8 cellular contexts compared by ENCODE assay signal in the genomic region with DNA sequence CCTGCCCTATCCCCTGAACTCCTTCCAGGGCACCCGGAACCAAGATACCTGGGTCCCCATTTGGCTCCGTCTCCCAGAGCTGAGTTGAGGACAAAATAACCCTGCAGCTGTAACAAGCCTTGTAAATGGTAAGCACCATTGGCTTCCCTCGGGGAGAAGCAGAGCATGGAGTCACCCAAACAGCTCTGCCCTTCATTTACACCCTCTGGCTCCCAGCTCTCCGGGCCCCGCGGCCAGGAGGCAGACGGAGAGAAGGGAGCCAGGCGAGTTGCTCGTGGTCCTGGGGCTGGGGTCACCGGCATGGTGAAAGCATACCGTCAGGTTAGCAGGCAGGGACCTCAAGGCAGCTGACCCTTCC. TPM values are rescaled to one million over a fixed set of nuclear protein-coding genes. Genes with fewer than 3 reads are reported as not detected.
DNase-seq lines count a peak whose midpoint lies in the region; ATAC-seq and TF ChIP-seq lines count a peak whose summit lies in the region.

No MANE protein-coding gene starts in this region.

- H3K4me3 Mint-ChIP-seq in naive thymus-derived CD4-positive, alpha-beta T cell: peak overlapping the region; percentile 15 to 89 (median 70)

- no peaks in the 10 kb centered on the region for H3K36me3 Mint-ChIP-seq in naive thymus-derived CD4-positive, alpha-beta T cell

- POLR2A ChIA-PET in naive thymus-derived CD4-positive, alpha-beta T cell (lab: Charles Lee): interaction anchor here (0.7 to 2.8 kb wide), 4 partner anchors 45 to 317 kb away, joined by 3 to 17 read pairs (median 6); a partner anchor contains a TSS

- no peaks in the 10 kb centered on the region for H3K36me3 ChIP-seq in HUES6 (ENCODE audit: control insufficient read depth, insufficient read depth, low read length)
- H3K36me3 ChIP-seq in naive thymus-derived CD4-positive, alpha-beta T cell (ENCODE audit: control insufficient read depth in 2 of 3, insufficient read depth in 3 of 3, low read length in 3 of 3): peaks cover 0 to 4% (median 0%) of the 10 kb centered on the region in 3 experiments

- H3K4me3 ChIP-seq in AG10803 (ENCODE audit: low read length): peak overlapping the region; percentile 73
- H3K4me3 ChIP-seq in HUES6 (ENCODE audit: low read depth, low read length): peak overlapping the region; percentile 75
- peak overlapping the region; percentile 64 for H3K4me3 ChIP-seq in choroid plexus epithelial cell (ENCODE audit: low read depth, low read length)
- peak overlapping the region; percentile 57 for H3K4me3 ChIP-seq in naive thymus-derived CD4-positive, alpha-beta T cell (ENCODE audit: low read length)

- no peaks in the 10 kb centered on the region for H3K9me3 Mint-ChIP-seq in naive thymus-derived CD4-positive, alpha-beta T cell

- H3K27ac ChIP-seq in HUES6 (ENCODE audit: low read depth, low read length): no peak overlapping the region
- peak overlapping the region; percentile 80 for H3K27ac ChIP-seq in naive thymus-derived CD4-positive, alpha-beta T cell (ENCODE audit: low read depth, low read length)

- no peaks in the 10 kb centered on the region for H3K27me3 Mint-ChIP-seq in naive thymus-derived CD4-positive, alpha-beta T cell

- TF ChIP-seq CTCF in AG10803 (conservative IDR thresholded peaks at IDR 0.05; ENCODE audit: low read length) (no peak), choroid plexus epithelial cell (conservative IDR thresholded peaks at IDR 0.05; ENCODE audit: low read depth, low read length) (no peak), GM10266 (IDR thresholded peaks at IDR 0.05; ENCODE audit: control insufficient read depth, insufficient read depth, low read depth, missing control alignments) (no peak)

- ATAC-seq in naive thymus-derived CD4-positive, alpha-beta T cell: no peak

- peak overlapping the region; percentile 10 for H3K9ac ChIP-seq in HUES6 (ENCODE audit: low read length)

- H3K9me3 ChIP-seq in HUES6 (ENCODE audit: control insufficient read depth, insufficient read depth, low read depth, low read length): no peaks in the 10 kb centered on the region
- no peaks in the 10 kb centered on the region for H3K9me3 ChIP-seq in naive thymus-derived CD4-positive, alpha-beta T cell (ENCODE audit: control insufficient read depth in 2 of 3, low read length in 3 of 3)

- H3K4me1 ChIP-seq in HUES6 (ENCODE audit: control insufficient read depth, insufficient read depth, low read length): peaks cover 46% of the 10 kb centered on the region
- H3K4me1 ChIP-seq in naive thymus-derived CD4-positive, alpha-beta T cell (ENCODE audit: control insufficient read depth in 2 of 2, insufficient read depth in 2 of 2, low read length in 2 of 2): peaks cover 38 to 54% of the 10 kb centered on the region in 2 donors

- DNase-seq in AG10803 (ENCODE audit: low read depth) (no peak), choroid plexus epithelial cell (ENCODE audit: low read depth) (no peak), GM10266 (ENCODE audit: extremely low spot score) (no peak), NCI-H1092 (lab: John Stamatoyannopoulos, UW) (no peak), NCI-H526 (lab: John Stamatoyannopoulos, UW) (no peak), NK-92 (lab: John Stamatoyannopoulos, UW; ENCODE audit: unreplicated experiment) (no peak)
- peak in 3 of 9 donors; percentile 5 to 15 (median 11) for DNase-seq in naive thymus-derived CD4-positive, alpha-beta T cell

- intact Hi-C loops in naive thymus-derived CD4-positive, alpha-beta T cell (cut with micrococcal nuclease): loop anchor here in 1 of 2 donors (10.0 kb wide), 2 partner anchors 1321 to 1491 kb away; a partner anchor contains a TSS

- peaks cover 6% of the 10 kb centered on the region for H3K27me3 ChIP-seq in HUES6 (ENCODE audit: control insufficient read depth, insufficient read depth, low read length)
- H3K27me3 ChIP-seq in naive thymus-derived CD4-positive, alpha-beta T cell (ENCODE audit: control insufficient read depth in 2 of 2, insufficient read depth in 2 of 2, low read length in 2 of 2): no peaks in the 10 kb centered on the region

- H3K4me1 Mint-ChIP-seq in naive thymus-derived CD4-positive, alpha-beta T cell: peaks cover 14 to 48% (median 33%) of the 10 kb centered on the region in 7 donors

- CTCF ChIA-PET in naive thymus-derived CD4-positive, alpha-beta T cell (lab: Charles Lee): interaction anchor here (1.0 to 1.5 kb wide), 6 partner anchors 13 to 484 kb away, joined by 3 to 5 read pairs (median 4); a partner anchor contains a TSS

- H3K27ac Mint-ChIP-seq in naive thymus-derived CD4-positive, alpha-beta T cell: peak overlapping the region; percentile 1 to 78 (median 66)

RNA-seq across cellular contexts. Expression of a gene that starts 2.1 kb away (rescaled TPM):
- 10 to 100 TPM in 3 of 5 experiments, 1 to 10 TPM in 2; 7.4 to 39.9 (median 11.8) TPM for total RNA-seq in naive thymus-derived CD4-positive, alpha-beta T cell
- polyA plus RNA-seq in naive thymus-derived CD4-positive, alpha-beta T cell: 1 to 10 TPM; 2.4 to 6.0 TPM

RNA-seq across cellular contexts. Expression of a gene that starts 13.9 kb away (rescaled TPM):
- not detected for total RNA-seq in naive thymus-derived CD4-positive, alpha-beta T cell
- not detected for polyA plus RNA-seq in naive thymus-derived CD4-positive, alpha-beta T cell

RNA-seq across cellular contexts. Expression of a gene that starts 46.4 kb away (rescaled TPM):
- total RNA-seq in naive thymus-derived CD4-positive, alpha-beta T cell: 10 to 100 TPM in 1 of 5 experiments, 1 to 10 TPM in 4; 5.1 to 10.6 (median 5.5) TPM
- polyA plus RNA-seq in naive thymus-derived CD4-positive, alpha-beta T cell: 1 to 10 TPM; 1.9 to 2.4 TPM

RNA-seq across cellular contexts. Expression of a gene that starts 47.3 kb away (rescaled TPM):
- total RNA-seq in naive thymus-derived CD4-positive, alpha-beta T cell: under 1 TPM in 1 of 5 experiments, not detected in 4; 0.61 TPM
- not detected for polyA plus RNA-seq in naive thymus-derived CD4-positive, alpha-beta T cell

RNA-seq across cellular contexts. Expression of a gene that starts 54.2 kb away (rescaled TPM):
- 100 to 1,000 TPM; 114 to 193 (median 128) TPM for total RNA-seq in naive thymus-derived CD4-positive, alpha-beta T cell
- 100 to 1,000 TPM; 391 to 449 TPM for polyA plus RNA-seq in naive thymus-derived CD4-positive, alpha-beta T cell
